Comparison of ENCODE assay signal across 20 cellular contexts in the genomic region with DNA sequence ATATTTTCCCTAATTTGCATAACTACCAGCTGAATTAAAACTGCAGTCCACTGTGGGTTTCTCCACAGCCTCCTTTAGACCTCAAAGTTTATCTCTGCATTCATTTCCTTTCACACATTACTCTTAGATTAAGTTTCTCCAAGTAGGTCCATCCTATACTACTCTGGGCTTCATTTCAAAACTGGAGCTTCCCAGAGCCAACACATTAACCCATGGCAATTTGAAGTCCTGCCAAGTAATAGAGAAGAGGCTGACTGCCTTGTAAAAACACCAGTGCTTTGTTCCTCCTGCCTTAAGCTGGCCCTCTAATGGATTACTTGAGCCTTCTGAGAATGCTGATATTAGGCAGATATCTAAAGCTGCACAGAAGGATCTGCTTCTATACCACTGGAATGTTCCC.
"Had no signal": no experiment of that assay in that cellular context is flagged by ENCODE, and none has a peak within 500 bp of the region (broad histone marks: within the 10 kb centered on the region; RNA-seq: fewer than 3 reads in every experiment).

No MANE protein-coding gene starts in this region.

- H3K36me3 ChIP-seq: upper lobe of left lung had no signal

- H3K4me1 ChIP-seq: upper lobe of left lung had no signal

- H3K27me3 ChIP-seq: foreskin keratinocyte, upper lobe of left lung had no signal

- H3K27ac ChIP-seq: foreskin keratinocyte, upper lobe of left lung had no signal

- DNase-seq: activated CD4-positive, alpha-beta T cell treated with anti-CD3 and anti-CD28 coated beads, Interleukin-2, amount 10 ng/mL, durations not matched to agents 24 days and 14 days; activated CD4-positive, CD25-positive, alpha-beta regulatory T cell; activated CD8-positive, alpha-beta memory T cell treated with anti-CD3 and anti-CD28 coated beads, Interleukin-2, amount 50 U/mL, for 4 hours; activated CD8-positive, alpha-beta T cell treated with anti-CD3 and anti-CD28 coated beads, Interleukin-2, amount 10 ng/mL, durations not matched to agents 7 days and 5 days; activated gamma-delta T cell; activated T-cell treated with anti-CD3 and anti-CD28 coated beads, Interleukin-2, amount 50 U/mL, for 72 hours; amniotic stem cell; dermis blood vessel endothelial cell; endodermal cell; foreskin keratinocyte; glutamatergic neuron; mesendoderm; natural killer cell; right cardiac atrium; small intestine; stimulated activated CD4-positive, alpha-beta T cell treated with anti-CD3 and anti-CD28 coated beads, Interleukin-4, amount 100 ng/mL, for 4 hours; stimulated activated CD8-positive, alpha-beta memory T cell treated with anti-CD3 and anti-CD28 coated beads, Interleukin-4, amount 100 ng/mL, for 48 hours; stimulated activated naive CD4-positive, alpha-beta T cell treated with Interleukin-2 at 50 U/mL for 16 hours; upper lobe of left lung had no signal

- H3K4me3 ChIP-seq: upper lobe of left lung had no signal

- ATAC-seq: activated CD8-positive, alpha-beta T cell treated with anti-CD3 and anti-CD28 coated beads, Interleukin-2, amount 10 ng/mL, durations not matched to agents 7 days and 5 days; activated naive CD4-positive, alpha-beta T cell treated with anti-CD3 and anti-CD28 coated beads, Interleukin-2, amount 50 U/mL, for 72 hours; activated T-cell treated with anti-CD3 and anti-CD28 coated beads, Interleukin-2, amount 50 U/mL, for 72 hours; foreskin keratinocyte; natural killer cell; right cardiac atrium had no signal

- H3K9me3 ChIP-seq: upper lobe of left lung had no signal
